ENCODE assay signal across 8 cellular contexts in genomic region chrX:10189317-10190268, GRCh38. TPM values are rescaled to one million over a fixed set of nuclear protein-coding genes. Genes with fewer than 3 reads are reported as not detected.
A peak's percentile ranks its signal among the peaks of the same experiment; 100 is the strongest.
DNase-seq lines count a peak whose midpoint lies in the region; ATAC-seq, FAIRE-seq and TF ChIP-seq lines count a peak whose summit lies in the region.

No MANE protein-coding gene starts in this region.

- DNase-seq in Caki2 (ENCODE audit: low read depth) (peak; percentile 62), HuH-7 (ENCODE audit: low spot score) (peak; percentile 34), RCC 7860 (ENCODE audit: low spot score) (peak; percentile 27), foreskin keratinocyte (peak in 1 of 2 donors; percentile 20), osteoblast (ENCODE audit: insufficient read length, low spot score, missing footprints) (peak; percentile 87), thyroid gland (peak; percentile 61 to 67)
- peak; percentile 59 for DNase-seq in activated T-helper 9 cell treated with anti-CD3 and anti-CD28 coated beads, Interleukin-2, amount 50 U/mL, for 16 hours (ENCODE audit: low read depth)

- no peak for TF ChIP-seq POLR2A in thyroid gland (IDR thresholded peaks at IDR 0.05)

- no peaks in the 10 kb centered on the region for H3K9me3 ChIP-seq in osteoblast (ENCODE audit: low read depth, low read length)
- H3K9me3 ChIP-seq in thyroid gland, result no peaks in the 10 kb centered on the region

- H3K27me3 ChIP-seq in foreskin keratinocyte (no peaks in the 10 kb centered on the region), osteoblast (ENCODE audit: insufficient read depth, low read length) (no peaks in the 10 kb centered on the region), thyroid gland (no peaks in the 10 kb centered on the region)

- H3K36me3 ChIP-seq in osteoblast (ENCODE audit: insufficient read depth, low read length) (no peaks in the 10 kb centered on the region), thyroid gland (no peaks in the 10 kb centered on the region)

- no peak overlapping the region for H3K4me3 ChIP-seq in osteoblast (ENCODE audit: insufficient read depth, low read length)
- no peak overlapping the region for H3K4me3 ChIP-seq in thyroid gland (replicated peaks in 1 of 3)

- intact Hi-C loops in thyroid gland (cut with DNase I), result loop anchor here (5.0 to 10.0 kb wide), 3 partner anchors 445 to 948 kb away; no protein-coding TSS in a partner anchor

- TF ChIP-seq CTCF in foreskin keratinocyte (conservative IDR thresholded peaks at IDR 0.05), result peak; percentile 68
- TF ChIP-seq CTCF in osteoblast (IDR thresholded peaks at IDR 0.05; ENCODE audit: extremely low read depth, low read depth, low read length), result peak; percentile 77
- peak; percentile 24 to 82 (median 62) for TF ChIP-seq CTCF in thyroid gland (IDR thresholded peaks at IDR 0.05)

- H3K4me2 ChIP-seq in osteoblast (ENCODE audit: insufficient read depth, low read length), result peak overlapping the region; percentile 34

- peak; percentile 36 for ATAC-seq in GM19468 (IDR thresholded peaks at IDR 0.05; ENCODE audit: extremely low read depth, unreplicated experiment)
- ATAC-seq in foreskin keratinocyte, result peak; percentile 61

- no peaks in the 10 kb centered on the region for H4K20me1 ChIP-seq in osteoblast (ENCODE audit: insufficient read depth, low read length)

- in situ Hi-C loops in Caki2 (cut with HindIII; ENCODE audit: low pct_unique_long_range_greater_than_20kb, low sequenced_read_pairs), result loop anchor here (25.0 kb wide), 1 partner anchor 898 kb away; no protein-coding TSS in a partner anchor

- H3K79me2 ChIP-seq in osteoblast (ENCODE audit: insufficient read depth, low read length), result no peaks in the 10 kb centered on the region

- H3K27ac ChIP-seq in foreskin keratinocyte, result no peak overlapping the region
- peak overlapping the region; percentile 80 for H3K27ac ChIP-seq in osteoblast (ENCODE audit: low read depth, low read length)
- no peak overlapping the region for H3K27ac ChIP-seq in thyroid gland

- 44 to 59% methylated on average over 10 to 16 of the region's 16 CpGs for WGBS in thyroid gland, 2 donors

- H3K4me1 ChIP-seq in foreskin keratinocyte (no peaks in the 10 kb centered on the region), osteoblast (ENCODE audit: insufficient read depth, low read length) (peaks cover 3% of the 10 kb centered on the region), thyroid gland (no peaks in the 10 kb centered on the region)

- peak overlapping the region; percentile 81 for H2AFZ ChIP-seq in osteoblast (ENCODE audit: low read length)

- no peak for FAIRE-seq in RCC 7860 (lab: Jason Lieb, UNC)

RNA-seq across cellular contexts. Expression of gene CLCN4, which starts 32.8 kb away (rescaled TPM):
- 3.1 and 3.4 TPM in 2 replicates for total RNA-seq in Caki2 (2014; rRNA removed; shearing (Covaris generic); ENCODE audit: low replicate concordance)
- 0.35 and 0.44 TPM in 2 replicates for total RNA-seq in foreskin keratinocyte
- polyA plus RNA-seq in foreskin keratinocyte, result 0.10 and 0.12 TPM in 2 replicates
- total RNA-seq in osteoblast, result 14.1 and 16.2 TPM in 2 replicates
- total RNA-seq in thyroid gland, result 10 to 100 TPM in 3 of 4 donors, 1 to 10 TPM in 1; 7.1 to 19.1 (median 15.9) TPM
